ENCODE assay signal across 14 cellular contexts in genomic region chr19:34225659-34226015, GRCh38. TPM values are rescaled to one million over a fixed set of nuclear protein-coding genes. Genes with fewer than 3 reads are reported as not detected.
DNase-seq lines count a peak whose midpoint lies in the region; ATAC-seq and TF ChIP-seq lines count a peak whose summit lies in the region.
"Had no signal": no experiment of that assay in that cellular context is flagged by ENCODE, and none has a peak within 500 bp of the region (broad histone marks: within the 10 kb centered on the region; RNA-seq: fewer than 3 reads in every experiment).

No MANE protein-coding gene starts in this region.

- CTCF ChIA-PET in CD4-positive, alpha-beta memory T cell (lab: Charles Lee; ENCODE audit: partially characterized antibody), result interaction anchor here (0.7 to 3.7 kb wide), 11 partner anchors 9 to 217 kb away, joined by 3 to 17 read pairs (median 3); no protein-coding TSS in a partner anchor

- no peak for TF ChIP-seq CTCF in right atrium auricular region (IDR thresholded peaks at IDR 0.05)

- DNase-seq in CD4-positive, alpha-beta memory T cell, result no peak
- no peak for DNase-seq in activated naive CD8-positive, alpha-beta T cell treated with anti-CD3 and anti-CD28 coated beads, Interleukin-2, amount 50 U/mL, for 24 hours
- DNase-seq in memory B cell (ENCODE audit: low spot score in 2 of 2), result no peak
- DNase-seq in kidney glomerular epithelial cell (lab: John Stamatoyannopoulos, UW), result no peak
- DNase-seq in right atrium auricular region (ENCODE audit: low spot score), result no peak
- DNase-seq in NCI-H2029 treated with DMSO at 0.1 percent for 48 hours (lab: John Stamatoyannopoulos, UW), result no peak
- DNase-seq: head of caudate nucleus, Kasumi-1, mucosa of descending colon, NCI-H1436 treated with DMSO at 0.1 percent for 48 hours, pancreas had no signal

- no peak overlapping the region for H3K9ac ChIP-seq in HUES6 (ENCODE audit: low read length)

- H3K4me1 ChIP-seq in CD4-positive, alpha-beta memory T cell (ENCODE audit: insufficient read depth, low read length), result peaks cover 24% of the 10 kb centered on the region
- H3K4me1 ChIP-seq in HUES6 (ENCODE audit: control insufficient read depth, insufficient read depth, low read length) (peaks cover 23% of the 10 kb centered on the region), right atrium auricular region (no peaks in the 10 kb centered on the region)
- H3K4me1 ChIP-seq: pancreas had no signal

- H3K27ac Mint-ChIP-seq in CD4-positive, alpha-beta memory T cell, result peak overlapping the region; percentile 3 to 78 (median 47)
- H3K27ac Mint-ChIP-seq in activated naive CD8-positive, alpha-beta T cell treated with anti-CD3 and anti-CD28 coated beads, Interleukin-2, amount 50 U/mL, for 24 hours, result peak overlapping the region; percentile 65
- peak overlapping the region; percentile 28 for H3K27ac Mint-ChIP-seq in memory B cell

- H3K9me3 Mint-ChIP-seq in CD4-positive, alpha-beta memory T cell, result no peaks in the 10 kb centered on the region
- H3K9me3 Mint-ChIP-seq in activated naive CD8-positive, alpha-beta T cell treated with anti-CD3 and anti-CD28 coated beads, Interleukin-2, amount 50 U/mL, for 24 hours, result no peaks in the 10 kb centered on the region
- H3K9me3 Mint-ChIP-seq in memory B cell, result no peaks in the 10 kb centered on the region

- H3K4me3 Mint-ChIP-seq in CD4-positive, alpha-beta memory T cell, result peak overlapping the region in 1 of 8 donors; percentile 7
- no peak overlapping the region for H3K4me3 Mint-ChIP-seq in activated naive CD8-positive, alpha-beta T cell treated with anti-CD3 and anti-CD28 coated beads, Interleukin-2, amount 50 U/mL, for 24 hours
- no peak overlapping the region for H3K4me3 Mint-ChIP-seq in memory B cell
- H3K4me3 Mint-ChIP-seq: CD14-positive monocyte had no signal

- H3K27me3 Mint-ChIP-seq in CD4-positive, alpha-beta memory T cell, result no peaks in the 10 kb centered on the region
- no peaks in the 10 kb centered on the region for H3K27me3 Mint-ChIP-seq in activated naive CD8-positive, alpha-beta T cell treated with anti-CD3 and anti-CD28 coated beads, Interleukin-2, amount 50 U/mL, for 24 hours
- H3K27me3 Mint-ChIP-seq in memory B cell, result no peaks in the 10 kb centered on the region

- no peak overlapping the region for H3K27ac ChIP-seq in CD4-positive, alpha-beta memory T cell (ENCODE audit: low read depth, low read length)
- H3K27ac ChIP-seq in HUES6 (ENCODE audit: low read depth, low read length) (peak overlapping the region; percentile 84), right atrium auricular region (no peak overlapping the region)
- H3K27ac ChIP-seq: pancreas had no signal

- intact Hi-C loops in CD4-positive, alpha-beta memory T cell (cut with micrococcal nuclease), result no loop called here

- H3K27me3 ChIP-seq in CD4-positive, alpha-beta memory T cell (ENCODE audit: insufficient read depth, low read length), result no peaks in the 10 kb centered on the region
- H3K27me3 ChIP-seq in HUES6 (ENCODE audit: control insufficient read depth, insufficient read depth, low read length) (no peaks in the 10 kb centered on the region), right atrium auricular region (no peaks in the 10 kb centered on the region)
- H3K27me3 ChIP-seq: adrenal gland, pancreas had no signal

- POLR2A ChIA-PET in CD4-positive, alpha-beta memory T cell (lab: Charles Lee; ENCODE audit: partially characterized antibody), result interaction anchor here (0.9 to 2.3 kb wide), 5 partner anchors 44 to 179 kb away, joined by 3 to 14 read pairs (median 5); partner anchors contain the start of genes LSM14A and PDCD2L

- H3K9me3 ChIP-seq in CD4-positive, alpha-beta memory T cell (ENCODE audit: control insufficient read depth in 1 of 2, low read length in 2 of 2), result no peaks in the 10 kb centered on the region
- H3K9me3 ChIP-seq in HUES6 (ENCODE audit: control insufficient read depth, insufficient read depth, low read depth, low read length), result no peaks in the 10 kb centered on the region
- H3K9me3 ChIP-seq in right atrium auricular region, result no peaks in the 10 kb centered on the region
- H3K9me3 ChIP-seq: adrenal gland, mucosa of descending colon, pancreas had no signal

- peak; percentile 7 for ATAC-seq in activated naive CD8-positive, alpha-beta T cell treated with anti-CD3 and anti-CD28 coated beads, Interleukin-2, amount 50 U/mL, for 24 hours
- no peak for ATAC-seq in memory B cell (ENCODE audit: low read depth)
- ATAC-seq: mucosa of descending colon, pancreas had no signal

- peaks cover 68% of the 10 kb centered on the region for H3K36me3 ChIP-seq in CD4-positive, alpha-beta memory T cell (ENCODE audit: insufficient read depth, low read length)
- H3K36me3 ChIP-seq in HUES6 (ENCODE audit: control insufficient read depth, insufficient read depth, low read length) (peaks cover 97% of the 10 kb centered on the region), right atrium auricular region (peaks cover 60% of the 10 kb centered on the region)

- peaks cover 63 to 85% of the 10 kb centered on the region in 2 donors for H3K36me3 Mint-ChIP-seq in CD4-positive, alpha-beta memory T cell
- H3K36me3 Mint-ChIP-seq in activated naive CD8-positive, alpha-beta T cell treated with anti-CD3 and anti-CD28 coated beads, Interleukin-2, amount 50 U/mL, for 24 hours (ENCODE audit: low read depth), result peaks cover 67% of the 10 kb centered on the region
- peaks cover 29% of the 10 kb centered on the region for H3K36me3 Mint-ChIP-seq in memory B cell

- peaks cover 23 to 41% (median 35%) of the 10 kb centered on the region in 4 donors for H3K4me1 Mint-ChIP-seq in CD4-positive, alpha-beta memory T cell
- H3K4me1 Mint-ChIP-seq in activated naive CD8-positive, alpha-beta T cell treated with anti-CD3 and anti-CD28 coated beads, Interleukin-2, amount 50 U/mL, for 24 hours, result peaks cover 44% of the 10 kb centered on the region
- peaks cover 3% of the 10 kb centered on the region for H3K4me1 Mint-ChIP-seq in memory B cell

- H3K4me3 ChIP-seq in CD4-positive, alpha-beta memory T cell (ENCODE audit: low read length in 2 of 2), result no peak overlapping the region
- H3K4me3 ChIP-seq in HUES6 (ENCODE audit: low read depth, low read length) (no peak overlapping the region), right atrium auricular region (no peak overlapping the region)
- H3K4me3 ChIP-seq: adrenal gland, mucosa of descending colon, pancreas had no signal

RNA-seq across cellular contexts. Expression of gene GARRE1, which starts 28.7 kb away (rescaled TPM):
- total RNA-seq in CD4-positive, alpha-beta memory T cell, result 10 to 100 TPM; 46.3 to 48.2 TPM
- polyA plus RNA-seq in CD4-positive, alpha-beta memory T cell, result 1 to 10 TPM; 3.5 to 7.5 TPM
- total RNA-seq in right atrium auricular region, result 10 to 100 TPM; 25.5 to 28.0 TPM

RNA-seq across cellular contexts. Expression of gene LSM14A, which starts 53.3 kb away (rescaled TPM):
- total RNA-seq in CD4-positive, alpha-beta memory T cell, result 100 to 1,000 TPM; 158 to 168 TPM
- polyA plus RNA-seq in CD4-positive, alpha-beta memory T cell, result 100 to 1,000 TPM; 172 to 176 TPM
- 10 to 100 TPM; 60.3 to 80.2 TPM for total RNA-seq in right atrium auricular region
